In genomic region chr12:128078311-128078851, GRCh38 we compare ENCODE assay signal across 26 cellular contexts.
DNase-seq lines count a peak whose midpoint lies in the region; ATAC-seq and TF ChIP-seq lines count a peak whose summit lies in the region.
"Had no signal": no experiment of that assay in that cellular context is flagged by ENCODE, and none has a peak within 500 bp of the region (broad histone marks: within the 10 kb centered on the region; RNA-seq: fewer than 3 reads in every experiment).

No MANE protein-coding gene starts in this region.

- no peak overlapping the region for H3K14ac ChIP-seq in mesenchymal stem cell (ENCODE audit: low read length in 2 of 2)

- H2BK12ac ChIP-seq in mesenchymal stem cell (ENCODE audit: low read length in 2 of 2): no peak overlapping the region

- no peak overlapping the region for H3K18ac ChIP-seq in mesenchymal stem cell (ENCODE audit: low read depth in 1 of 2, low read length in 2 of 2)

- intact Hi-C loops in testis (cut with DNase I; ENCODE audit: low total_unique reads) (no loop called here), right lobe of liver (cut with DNase I) (no loop called here)

- H2AK5ac ChIP-seq in mesenchymal stem cell (ENCODE audit: low read length, severe bottlenecking): no peak overlapping the region

- WGBS in mesenchymal stem cell: 70% methylated on average over 9 of the region's 10 CpGs
- 36 to 37% methylated on average over 10 of the region's 10 CpGs for WGBS in testis, 2 donors
- 27% methylated on average over 5 of the region's 10 CpGs for WGBS in right lobe of liver (ENCODE audit: insufficient coverage, low coverage, low lambda C conversion rate, missing lambda C conversion rate)

- H3K4me1 ChIP-seq in mesenchymal stem cell (ENCODE audit: control insufficient read depth, insufficient read depth, low read depth, low read length): no peaks in the 10 kb centered on the region
- peaks cover 10% of the 10 kb centered on the region for H3K4me1 ChIP-seq in testis
- no peaks in the 10 kb centered on the region for H3K4me1 ChIP-seq in right lobe of liver
- H3K4me1 ChIP-seq: colonic mucosa, gastrocnemius medialis, lower lobe of right lung had no signal

- H2BK15ac ChIP-seq in mesenchymal stem cell (ENCODE audit: low read depth, poor library complexity, severe bottlenecking): no peak overlapping the region

- TF ChIP-seq POLR2A in testis (IDR thresholded peaks at IDR 0.05): no peak
- TF ChIP-seq POLR2A in right lobe of liver (IDR thresholded peaks at IDR 0.05): no peak

- peak overlapping the region; percentile 19 for H3K9ac ChIP-seq in mesenchymal stem cell (ENCODE audit: low read length)

- H3K4me2 ChIP-seq in mesenchymal stem cell (ENCODE audit: low read length, poor library complexity, severe bottlenecking): no peak overlapping the region

- in situ Hi-C loops in astrocyte of the spinal cord (cut with HindIII; ENCODE audit: low sequenced_read_pairs): no loop called here

- no peaks in the 10 kb centered on the region for H3K9me3 ChIP-seq in mesenchymal stem cell (ENCODE audit: control insufficient read depth, low read length)
- no peaks in the 10 kb centered on the region for H3K9me3 ChIP-seq in testis
- no peaks in the 10 kb centered on the region for H3K9me3 ChIP-seq in right lobe of liver
- H3K9me3 ChIP-seq: colonic mucosa, gastrocnemius medialis, lower lobe of right lung, mucosa of descending colon had no signal

- no peak overlapping the region for H3K23ac ChIP-seq in mesenchymal stem cell (ENCODE audit: low read length in 2 of 2)

- ATAC-seq in HG03045 (IDR thresholded peaks at IDR 0.05; ENCODE audit: unreplicated experiment) (no peak), right lobe of liver (no peak)
- ATAC-seq: activated CD8-positive, alpha-beta T cell treated with anti-CD3 and anti-CD28 coated beads for 36 hours; activated naive CD8-positive, alpha-beta T cell treated with anti-CD3 and anti-CD28 coated beads, Interleukin-2, amount 50 U/mL, for 24 hours; gastrocnemius medialis; lower lobe of right lung; mucosa of descending colon; stimulated activated memory B cell treated with anti-CD40 and anti-IgM and Interleukin-4, amounts not matched to agents 10 μg/mL and 1 μg/mL and 100 μg/mL, for 72 hours had no signal

- no peak overlapping the region for H4K91ac ChIP-seq in mesenchymal stem cell (ENCODE audit: low read length)

- H3K27ac ChIP-seq in mesenchymal stem cell (ENCODE audit: low read length, poor library complexity, severe bottlenecking) (no peak overlapping the region), testis (no peak overlapping the region), right lobe of liver (no peak overlapping the region)
- H3K27ac ChIP-seq: 22Rv1, colonic mucosa, gastrocnemius medialis, lower lobe of right lung had no signal

- H3K27me3 ChIP-seq in mesenchymal stem cell (ENCODE audit: control insufficient read depth in 1 of 2, insufficient read depth in 1 of 2, low read length in 2 of 2) (peaks cover 0 to 5% of the 10 kb centered on the region in 2 experiments), testis (no peaks in the 10 kb centered on the region), right lobe of liver (no peaks in the 10 kb centered on the region)
- H3K27me3 ChIP-seq: colonic mucosa, gastrocnemius medialis had no signal

- no peak overlapping the region for H2BK120ac ChIP-seq in mesenchymal stem cell (ENCODE audit: low read depth, low read length)

- TF ChIP-seq CTCF in astrocyte of the spinal cord (IDR thresholded peaks at IDR 0.05; ENCODE audit: low read depth, low read length) (no peak), testis (IDR thresholded peaks at IDR 0.05) (no peak), right lobe of liver (IDR thresholded peaks at IDR 0.05) (no peak)

- no peaks in the 10 kb centered on the region for H3K79me1 ChIP-seq in mesenchymal stem cell (replicated peaks; ENCODE audit: low read length, poor library complexity, severe bottlenecking)

- H2BK5ac ChIP-seq in mesenchymal stem cell (ENCODE audit: low read depth, low read length, poor library complexity, severe bottlenecking): no peak overlapping the region

- no peak overlapping the region for H4K8ac ChIP-seq in mesenchymal stem cell (ENCODE audit: low read length)

- H3K4me3 ChIP-seq in astrocyte of the spinal cord (ENCODE audit: low read depth, low read length) (no peak overlapping the region), mesenchymal stem cell (ENCODE audit: insufficient read depth in 1 of 2, low read depth in 1 of 2, low read length in 2 of 2) (peak overlapping the region in 1 of 2 experiments; percentile 61), testis (no peak overlapping the region), right lobe of liver (no peak overlapping the region)
- H3K4me3 ChIP-seq: colonic mucosa, gastrocnemius medialis, lower lobe of right lung, mucosa of descending colon had no signal

- peak; percentile 39 for DNase-seq in NCI-H82 (lab: John Stamatoyannopoulos, UW)
- no peak for DNase-seq in NCI-H82 treated with DMSO at 0.1 percent for 48 hours (lab: John Stamatoyannopoulos, UW; ENCODE audit: unreplicated experiment)
- DNase-seq in astrocyte of the spinal cord (ENCODE audit: low read depth, low spot score): peak; percentile 47
- peak; percentile 21 for DNase-seq in mesenchymal stem cell
- peak; percentile 70 for DNase-seq in testis
- DNase-seq in putamen (ENCODE audit: low spot score): no peak
- no peak for DNase-seq in right lobe of liver
- DNase-seq: activated CD4-positive, CD25-positive, alpha-beta regulatory T cell treated with anti-CD3 and anti-CD28 coated beads, Interleukin-2, amount 50 U/mL, for 72 hours; activated CD8-positive, alpha-beta T cell treated with anti-CD3 and anti-CD28 coated beads for 36 hours; activated gamma-delta T cell; activated naive CD8-positive, alpha-beta T cell treated with anti-CD3 and anti-CD28 coated beads, Interleukin-2, amount 50 U/mL, for 24 hours; CD8-positive, alpha-beta memory T cell; colonic mucosa; effector memory CD4-positive, alpha-beta T cell; erythroblast; gastrocnemius medialis; GDM1; hypothalamus; KBM-7; lower lobe of right lung; mucosa of descending colon; NCI-H146; NCI-H510A treated with DMSO at 0.1 percent for 48 hours had no signal

- H3K36me3 ChIP-seq in mesenchymal stem cell (ENCODE audit: control insufficient read depth in 1 of 2, insufficient read depth in 2 of 2, low read depth in 1 of 2, low read length in 2 of 2): no peaks in the 10 kb centered on the region
- no peaks in the 10 kb centered on the region for H3K36me3 ChIP-seq in testis (ENCODE audit: low read depth, missing control alignments)
- no peaks in the 10 kb centered on the region for H3K36me3 ChIP-seq in right lobe of liver
- H3K36me3 ChIP-seq: colonic mucosa, gastrocnemius medialis, lower lobe of right lung had no signal

- H2AFZ ChIP-seq in mesenchymal stem cell (ENCODE audit: low read depth, low read length): no peak overlapping the region

- no peak overlapping the region for H3K4ac ChIP-seq in mesenchymal stem cell (ENCODE audit: low read depth in 1 of 2, low read length in 2 of 2)

Comparison
In these comparisons a context has a peak if more than half of its experiments do, and no peak if none do; other contexts are left out.
1. DNase-seq: peak in NCI-H82 (single experiment), astrocyte of the spinal cord (single experiment), mesenchymal stem cell (single experiment) and testis (single experiment); none in NCI-H82 treated with DMSO at 0.1 percent for 48 hours (single experiment), putamen (single experiment) and right lobe of liver (0 of 3).